1 cellular context compared by ENCODE assay signal in genomic region chrX:115017455-115017854, GRCh38.
TF ChIP-seq lines count a peak whose summit lies in the region.

A gene with protein sequence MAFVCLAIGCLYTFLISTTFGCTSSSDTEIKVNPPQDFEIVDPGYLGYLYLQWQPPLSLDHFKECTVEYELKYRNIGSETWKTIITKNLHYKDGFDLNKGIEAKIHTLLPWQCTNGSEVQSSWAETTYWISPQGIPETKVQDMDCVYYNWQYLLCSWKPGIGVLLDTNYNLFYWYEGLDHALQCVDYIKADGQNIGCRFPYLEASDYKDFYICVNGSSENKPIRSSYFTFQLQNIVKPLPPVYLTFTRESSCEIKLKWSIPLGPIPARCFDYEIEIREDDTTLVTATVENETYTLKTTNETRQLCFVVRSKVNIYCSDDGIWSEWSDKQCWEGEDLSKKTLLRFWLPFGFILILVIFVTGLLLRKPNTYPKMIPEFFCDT (minus strand): TSS chrX:115017616. CDS start chrX:115017269, 347 bp downstream.

TF ChIP-seq in H1, 55 proteins besides CTCF, POLR2A, EP300 and RAD21:
- TF ChIP-seq KDM1A (IDR thresholded peaks at IDR 0.05; ENCODE audit: borderline replicate concordance, low read length) (no peak), EGR1 (IDR thresholded peaks at IDR 0.05; ENCODE audit: borderline replicate concordance, low read depth, low read length) (no peak), JUND (IDR thresholded peaks at IDR 0.05; ENCODE audit: low read length) (no peak), SUZ12 (IDR thresholded peaks at IDR 0.05; ENCODE audit: low read length) (no peak), BACH1 (IDR thresholded peaks at IDR 0.05; ENCODE audit: low read length) (no peak), KDM4A (IDR thresholded peaks at IDR 0.05; ENCODE audit: low read depth, low read length, severe bottlenecking) (no peak), HDAC6 (IDR thresholded peaks at IDR 0.05; ENCODE audit: low read depth, low read length) (no peak)
